Comparison of ENCODE assay signal across 16 cellular contexts in genomic region chr9:134957945-134958227, GRCh38. TPM values are rescaled to one million over a fixed set of nuclear protein-coding genes. Genes with fewer than 3 reads are reported as not detected.
DNase-seq lines count a peak whose midpoint lies in the region; ATAC-seq and TF ChIP-seq lines count a peak whose summit lies in the region.
"Had no signal": no experiment of that assay in that cellular context is flagged by ENCODE, and none has a peak within 500 bp of the region (broad histone marks: within the 10 kb centered on the region; RNA-seq: fewer than 3 reads in every experiment).

No MANE protein-coding gene starts in this region.

- TF ChIP-seq CTCF in WERI-Rb-1 (IDR thresholded peaks at IDR 0.05; ENCODE audit: low read depth, low read length) (no peak), type B pancreatic cell (conservative IDR thresholded peaks at IDR 0.05) (no peak)

- peak overlapping the region; percentile 11 for H3K18ac ChIP-seq in neuronal stem cell (ENCODE audit: low read length)

- no peak overlapping the region for H3K9ac ChIP-seq in neuronal stem cell (ENCODE audit: low read depth, low read length, poor library complexity)

- peaks cover 4% of the 10 kb centered on the region for H3K9me3 Mint-ChIP-seq in type B pancreatic cell
- no peaks in the 10 kb centered on the region for H3K9me3 Mint-ChIP-seq in CD8-positive, alpha-beta memory T cell
- no peaks in the 10 kb centered on the region for H3K9me3 Mint-ChIP-seq in activated T-helper 17 cell treated with anti-CD3 and anti-CD28 coated beads, Interleukin-2, amount 50 U/mL, for 72 hours
- H3K9me3 Mint-ChIP-seq: CD8-positive, alpha-beta T cell had no signal

- H2BK120ac ChIP-seq in neuronal stem cell (ENCODE audit: low read depth, low read length), result no peak overlapping the region

- no peaks in the 10 kb centered on the region for H3K27me3 ChIP-seq in WERI-Rb-1 (ENCODE audit: insufficient read depth, low read depth, severe bottlenecking)
- H3K27me3 ChIP-seq in neuronal stem cell (ENCODE audit: control insufficient read depth in 3 of 3, insufficient read depth in 3 of 3, low read depth in 1 of 3, low read length in 3 of 3), result no peaks in the 10 kb centered on the region
- no peaks in the 10 kb centered on the region for H3K27me3 ChIP-seq in CD8-positive, alpha-beta memory T cell (ENCODE audit: insufficient read depth, low read length, poor library complexity, severe bottlenecking)

- H3K4me3 Mint-ChIP-seq in type B pancreatic cell, result no peak overlapping the region
- H3K4me3 Mint-ChIP-seq in CD8-positive, alpha-beta memory T cell, result no peak overlapping the region
- H3K4me3 Mint-ChIP-seq in activated T-helper 17 cell treated with anti-CD3 and anti-CD28 coated beads, Interleukin-2, amount 50 U/mL, for 72 hours, result no peak overlapping the region
- H3K4me3 Mint-ChIP-seq: B cell; CD14-positive monocyte; CD8-positive, alpha-beta T cell; H9 had no signal

- H3K4me2 ChIP-seq in neuronal stem cell (ENCODE audit: insufficient read depth, low read length, poor library complexity, severe bottlenecking), result no peak overlapping the region

- H3K27ac ChIP-seq in WERI-Rb-1 (peak overlapping the region; percentile 50), neuronal stem cell (replicated peaks; ENCODE audit: low read length) (no peak overlapping the region)
- no peak overlapping the region for H3K27ac ChIP-seq in CD8-positive, alpha-beta memory T cell (ENCODE audit: low read depth, low read length)

- no peak overlapping the region for H2BK15ac ChIP-seq in neuronal stem cell (ENCODE audit: low read length)

- no CpG with 5 or more reads among the region's 2 CpGs for WGBS in neuronal stem cell (ENCODE audit: extremely low coverage in 2 of 2, insufficient read length in 2 of 2, insufficient replicate concordance in 1 of 2), 2 donors

- no peaks in the 10 kb centered on the region for H3K4me1 Mint-ChIP-seq in type B pancreatic cell (ENCODE audit: unreplicated experiment)
- H3K4me1 Mint-ChIP-seq in CD8-positive, alpha-beta memory T cell, result no peaks in the 10 kb centered on the region
- no peaks in the 10 kb centered on the region for H3K4me1 Mint-ChIP-seq in activated T-helper 17 cell treated with anti-CD3 and anti-CD28 coated beads, Interleukin-2, amount 50 U/mL, for 72 hours
- H3K4me1 Mint-ChIP-seq: B cell had no signal

- peaks cover 0 to 9% of the 10 kb centered on the region in 2 donors for H3K4me1 ChIP-seq in neuronal stem cell (ENCODE audit: control insufficient read depth in 2 of 2, insufficient read depth in 1 of 2, low read depth in 1 of 2, low read length in 2 of 2)
- H3K4me1 ChIP-seq in CD8-positive, alpha-beta memory T cell (ENCODE audit: insufficient read depth, low read length), result no peaks in the 10 kb centered on the region
- H3K4me1 ChIP-seq: Caco-2 had no signal

- no peak overlapping the region for H2AFZ ChIP-seq in neuronal stem cell (ENCODE audit: low read length)

- H3K4me3 ChIP-seq in WERI-Rb-1 (ENCODE audit: low read depth, low read length) (no peak overlapping the region), neuronal stem cell (ENCODE audit: low read length in 2 of 2) (no peak overlapping the region)
- no peak overlapping the region for H3K4me3 ChIP-seq in CD8-positive, alpha-beta memory T cell (ENCODE audit: low read length)

- H4K91ac ChIP-seq in neuronal stem cell (ENCODE audit: low read depth, low read length, poor library complexity), result no peak overlapping the region

- POLR2A ChIA-PET in CD8-positive, alpha-beta memory T cell (lab: Charles Lee), result no interaction called here

- intact Hi-C loops in cardiac septum (cut with DNase I) (no loop called here), left ventricle myocardium superior (cut with micrococcal nuclease) (no loop called here)

- H3K9me3 ChIP-seq in WERI-Rb-1 (ENCODE audit: severe bottlenecking) (peaks cover 9% of the 10 kb centered on the region), neuronal stem cell (replicated peaks in 1 of 2; ENCODE audit: control insufficient read depth in 2 of 2, insufficient read depth in 1 of 2, low read depth in 1 of 2, low read length in 2 of 2) (peaks cover 0 to 5% of the 10 kb centered on the region in 2 donors)
- no peaks in the 10 kb centered on the region for H3K9me3 ChIP-seq in CD8-positive, alpha-beta memory T cell (ENCODE audit: low read length)
- H3K9me3 ChIP-seq: Caco-2 had no signal

- H2BK5ac ChIP-seq in neuronal stem cell (ENCODE audit: low read length), result peak overlapping the region; percentile 5

- H2BK12ac ChIP-seq in neuronal stem cell (ENCODE audit: low read length), result no peak overlapping the region

- ATAC-seq in left ventricle myocardium superior, result no peak
- ATAC-seq in activated T-helper 17 cell treated with anti-CD3 and anti-CD28 coated beads, Interleukin-2, amount 50 U/mL, for 72 hours (replicated peaks), result no peak
- ATAC-seq: CD8-positive, alpha-beta T cell had no signal

- no peak overlapping the region for H3K14ac ChIP-seq in neuronal stem cell (ENCODE audit: low read length)

- H3K23ac ChIP-seq in neuronal stem cell (ENCODE audit: low read depth, low read length, poor library complexity), result peak overlapping the region; percentile 16

- H2AK5ac ChIP-seq in neuronal stem cell (ENCODE audit: low read depth, low read length), result peak overlapping the region; percentile 12

- no peaks in the 10 kb centered on the region for H3K36me3 ChIP-seq in WERI-Rb-1
- no peaks in the 10 kb centered on the region for H3K36me3 ChIP-seq in neuronal stem cell (replicated peaks in 1 of 2; ENCODE audit: control insufficient read depth in 2 of 2, insufficient read depth in 2 of 2, low read length in 2 of 2)
- H3K36me3 ChIP-seq in CD8-positive, alpha-beta memory T cell (ENCODE audit: insufficient read depth, low read length), result no peaks in the 10 kb centered on the region

- no peaks in the 10 kb centered on the region for H3K27me3 Mint-ChIP-seq in type B pancreatic cell
- peaks cover 0 to 5% of the 10 kb centered on the region in 2 donors for H3K27me3 Mint-ChIP-seq in CD8-positive, alpha-beta memory T cell
- H3K27me3 Mint-ChIP-seq in activated T-helper 17 cell treated with anti-CD3 and anti-CD28 coated beads, Interleukin-2, amount 50 U/mL, for 72 hours, result no peaks in the 10 kb centered on the region

- H3K4ac ChIP-seq in neuronal stem cell (ENCODE audit: low read length), result no peak overlapping the region

- H3K79me1 ChIP-seq in neuronal stem cell (ENCODE audit: low read depth, low read length), result no peaks in the 10 kb centered on the region

- H4K8ac ChIP-seq in neuronal stem cell (ENCODE audit: low read depth, low read length), result no peak overlapping the region

- H3K36me3 Mint-ChIP-seq in type B pancreatic cell, result no peaks in the 10 kb centered on the region
- H3K36me3 Mint-ChIP-seq in CD8-positive, alpha-beta memory T cell, result no peaks in the 10 kb centered on the region
- H3K36me3 Mint-ChIP-seq in activated T-helper 17 cell treated with anti-CD3 and anti-CD28 coated beads, Interleukin-2, amount 50 U/mL, for 72 hours (ENCODE audit: low read depth), result no peaks in the 10 kb centered on the region
- H3K36me3 Mint-ChIP-seq: CD8-positive, alpha-beta T cell had no signal

- CTCF ChIA-PET in CD8-positive, alpha-beta memory T cell (lab: Charles Lee), result no interaction called here

- H3K27ac Mint-ChIP-seq in type B pancreatic cell, result no peak overlapping the region
- no peak overlapping the region for H3K27ac Mint-ChIP-seq in CD8-positive, alpha-beta memory T cell
- H3K27ac Mint-ChIP-seq in activated T-helper 17 cell treated with anti-CD3 and anti-CD28 coated beads, Interleukin-2, amount 50 U/mL, for 72 hours, result no peak overlapping the region
- H3K27ac Mint-ChIP-seq: B cell; CD14-positive monocyte; CD8-positive, alpha-beta T cell; H9 had no signal

- DNase-seq in cardiac septum (ENCODE audit: low spot score) (peak; percentile 15), left ventricle myocardium superior (no peak), WERI-Rb-1 (no peak), neuronal stem cell (ENCODE audit: low spot score) (no peak), type B pancreatic cell (ENCODE audit: extremely low spot score, unreplicated experiment) (peak; percentile 56)
- DNase-seq in CD8-positive, alpha-beta memory T cell, result no peak
- DNase-seq: CD8-positive, alpha-beta T cell; DND-41; GDM1; GOT3; H9 had no signal

RNA-seq across cellular contexts. Expression of gene FCN1, which starts 40.2 kb away (rescaled TPM):
- total RNA-seq in cardiac septum (5.3 TPM), left ventricle myocardium superior (5.7 TPM), type B pancreatic cell (ENCODE audit: low replicate concordance) (not detected in 2 replicates)
- polyA plus RNA-seq in neuronal stem cell (2013, experiment 1 of 2), result not detected
- polyA plus RNA-seq in neuronal stem cell (2013, experiment 2 of 2), result not detected
- 1 to 10 TPM; 1.6 to 2.3 TPM for total RNA-seq in CD8-positive, alpha-beta memory T cell
- not detected for polyA plus RNA-seq in CD8-positive, alpha-beta memory T cell
- not detected for total RNA-seq in activated T-helper 17 cell treated with anti-CD3 and anti-CD28 coated beads, Interleukin-2, amount 50 U/mL, for 72 hours
- total RNA-seq: Caco-2, H9, HT-29 had no signal

Comparison
In these comparisons a context has a peak if more than half of its experiments do, and no peak if none do; other contexts are left out.
1. DNase-seq: peak in cardiac septum (single experiment) and type B pancreatic cell (single experiment); none in left ventricle myocardium superior (single experiment), WERI-Rb-1 (single experiment), neuronal stem cell (single experiment) and CD8-positive, alpha-beta memory T cell (0 of 5).